Comparison of ENCODE assay signal across 9 cellular contexts in the genomic region with DNA sequence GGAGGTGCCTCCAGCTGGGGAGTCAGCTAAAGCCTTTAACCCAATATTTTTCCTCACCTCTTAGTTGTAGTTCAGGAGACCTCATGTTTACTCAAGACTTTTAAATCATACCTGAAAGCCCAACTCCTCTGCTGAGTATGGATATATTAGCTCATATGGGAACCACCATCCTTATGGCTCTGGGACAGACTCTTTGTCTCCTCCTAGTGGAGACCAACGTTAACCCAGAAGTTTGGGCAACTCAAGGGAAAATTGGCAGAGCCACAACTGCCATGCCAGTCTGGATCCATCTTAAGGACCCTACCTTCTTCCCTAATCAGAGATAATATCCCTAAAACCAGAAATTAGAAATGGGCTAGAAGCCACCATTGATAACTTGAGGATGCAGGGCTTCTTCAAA.
DNase-seq lines count a peak whose midpoint lies in the region; ATAC-seq, FAIRE-seq and TF ChIP-seq lines count a peak whose summit lies in the region.
"Had no signal": no experiment of that assay in that cellular context is flagged by ENCODE, and none has a peak within 500 bp of the region (broad histone marks: within the 10 kb centered on the region; RNA-seq: fewer than 3 reads in every experiment).

No MANE protein-coding gene starts in this region.

- H3K9me3 ChIP-seq in RWPE2 (ENCODE audit: severe bottlenecking) (no peaks in the 10 kb centered on the region), HepG2 (ENCODE audit: low read length) (peaks cover 19% of the 10 kb centered on the region)
- H3K9me3 ChIP-seq: psoas muscle had no signal

- TF ChIP-seq CTCF in RWPE2 (IDR thresholded peaks at IDR 0.05; ENCODE audit: poor library complexity, severe bottlenecking): peak; percentile 25
- peak; percentile 35; the same call in 1 of the 2 replicates for TF ChIP-seq CTCF in HepG2 (CRISPR knock-in tag; IDR thresholded peaks at IDR 0.05)

- DNase-seq in EL: peak; percentile 7
- no peak for DNase-seq in GM19239 (ENCODE audit: insufficient read length, low spot score)
- no peak for DNase-seq in RWPE2 (ENCODE audit: low spot score)
- peak; percentile 6 for DNase-seq in HepG2 (ENCODE audit: low spot score)
- no peak for DNase-seq in nucleus accumbens (lab: John Stamatoyannopoulos, UW)
- DNase-seq: psoas muscle had no signal

- H3K27ac ChIP-seq in RWPE2 (ENCODE audit: poor library complexity, severe bottlenecking): no peak overlapping the region
- no peak overlapping the region for H3K27ac ChIP-seq in HepG2 (ENCODE audit: extremely low read length, insufficient read depth, low read length)
- H3K27ac ChIP-seq: psoas muscle had no signal

- TF ChIP-seq RAD21 in HepG2 (CRISPR knock-in tag; IDR thresholded peaks at IDR 0.05): no peak

- no peak for ATAC-seq in RWPE2 (ENCODE audit: low read depth)
- peak; percentile 47; the same call in 2 of the 3 replicates for ATAC-seq in HepG2
- ATAC-seq in HG03045 (IDR thresholded peaks at IDR 0.05; ENCODE audit: unreplicated experiment): no peak
- ATAC-seq in GM19395 (IDR thresholded peaks at IDR 0.05; ENCODE audit: unreplicated experiment): no peak
- ATAC-seq: psoas muscle had no signal

- in situ Hi-C loops in HepG2 (cut with HindIII; ENCODE audit: extremely low pct_ligation_motif_present, low pct_unique_long_range_greater_than_20kb): no loop called here

- CTCF ChIA-PET in HepG2 (lab: Yijun Ruan, JAX; ENCODE audit: low intra/inter-chr PET ratio, low total read pairs): interaction anchor here (1.3 kb wide), 1 partner anchor 224 kb away, joined by 11 read pairs; no protein-coding TSS in a partner anchor

- no peaks in the 10 kb centered on the region for H4K20me1 ChIP-seq in HepG2 (ENCODE audit: insufficient read depth, low read length)

- no peak overlapping the region for H3K4me3 ChIP-seq in RWPE2 (ENCODE audit: severe bottlenecking)
- H3K4me3 ChIP-seq in HepG2 (replicated peaks in 1 of 3; ENCODE audit: insufficient read depth in 1 of 3, low read depth in 2 of 3, low read length in 3 of 3): no peak overlapping the region
- H3K4me3 ChIP-seq: psoas muscle had no signal

- 0% methylated on average over 1 of the region's 1 CpG for WGBS in HepG2 (ENCODE audit: low lambda C conversion rate)

- POLR2A ChIA-PET in HepG2 (lab: Yijun Ruan, JAX): no interaction called here

- H3K4me2 ChIP-seq in HepG2 (ENCODE audit: low read depth, low read length): no peak overlapping the region

- H3K36me3 ChIP-seq in RWPE2 (ENCODE audit: low read depth) (no peaks in the 10 kb centered on the region), HepG2 (replicated peaks in 1 of 2; ENCODE audit: control insufficient read depth in 1 of 2, insufficient read depth in 2 of 2, low read length in 2 of 2) (no peaks in the 10 kb centered on the region)

- no peaks in the 10 kb centered on the region for H3K27me3 ChIP-seq in RWPE2 (ENCODE audit: insufficient read depth, poor library complexity, severe bottlenecking)
- no peaks in the 10 kb centered on the region for H3K27me3 ChIP-seq in HepG2 (ENCODE audit: control insufficient read depth in 1 of 2, insufficient read depth in 2 of 2, low read length in 2 of 2)

- H2AFZ ChIP-seq in HepG2 (ENCODE audit: low read length): no peak overlapping the region

- FAIRE-seq in GM19239 (lab: Jason Lieb, UNC): peak; percentile 63
- no peak for FAIRE-seq in HepG2 (lab: Jason Lieb, UNC)
- FAIRE-seq: GM18507 had no signal

- no peak overlapping the region for H3K9ac ChIP-seq in HepG2 (ENCODE audit: insufficient read depth, low read depth, low read length)

- H3K4me1 ChIP-seq in RWPE2 (ENCODE audit: insufficient read depth, poor library complexity, severe bottlenecking) (no peaks in the 10 kb centered on the region), HepG2 (ENCODE audit: insufficient read depth, low read length) (no peaks in the 10 kb centered on the region)
- H3K4me1 ChIP-seq: psoas muscle had no signal

- H3K79me2 ChIP-seq in HepG2 (ENCODE audit: insufficient read depth, low read length): no peaks in the 10 kb centered on the region

- intact Hi-C loops in HepG2 (cut with micrococcal nuclease; ENCODE audit: unreplicated experiment): loop anchor here (1.0 kb wide), 1 partner anchor 225 kb away; no protein-coding TSS in a partner anchor

- TF ChIP-seq POLR2A in HepG2 (IDR thresholded peaks at IDR 0.05; ENCODE audit: insufficient read depth in 1 of 2, low read depth in 2 of 2, low read length in 2 of 2): no peak

- no TSS peak for BruUV-seq in HepG2 (replicated peaks; lab: Mats Ljungman, UMichigan)

- TF ChIP-seq EP300 in HepG2 (IDR thresholded peaks at IDR 0.05; ENCODE audit: low read depth in 2 of 2, low read length in 2 of 2): no peak
- no peak for TF ChIP-seq EP300 in HepG2 (CRISPR knock-in tag; IDR thresholded peaks at IDR 0.05; ENCODE audit: borderline replicate concordance)

TF ChIP-seq in HepG2, 621 proteins besides CTCF, POLR2A, EP300 and RAD21:
- TF ChIP-seq, protein P1, sequence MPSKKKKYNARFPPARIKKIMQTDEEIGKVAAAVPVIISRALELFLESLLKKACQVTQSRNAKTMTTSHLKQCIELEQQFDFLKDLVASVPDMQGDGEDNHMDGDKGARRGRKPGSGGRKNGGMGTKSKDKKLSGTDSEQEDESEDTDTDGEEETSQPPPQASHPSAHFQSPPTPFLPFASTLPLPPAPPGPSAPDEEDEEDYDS (CRISPR knock-in tag; IDR thresholded peaks at IDR 0.05): no peak
- TF ChIP-seq MAF1 (CRISPR knock-in tag; IDR thresholded peaks at IDR 0.05; ENCODE audit: borderline replicate concordance) (no peak), ZNF546 (CRISPR knock-in tag; conservative IDR thresholded peaks at IDR 0.05) (no peak), REL (CRISPR knock-in tag; conservative IDR thresholded peaks at IDR 0.05) (no peak), GZF1 (CRISPR knock-in tag; IDR thresholded peaks at IDR 0.05) (no peak), ELF3 (CRISPR knock-in tag; IDR thresholded peaks at IDR 0.05) (no peak), ZNF335 (CRISPR knock-in tag; IDR thresholded peaks at IDR 0.05) (no peak), SATB2 (CRISPR knock-in tag; IDR thresholded peaks at IDR 0.05) (no peak), KDM3A (CRISPR knock-in tag; IDR thresholded peaks at IDR 0.05; ENCODE audit: low read depth) (no peak), ZNF557 (CRISPR knock-in tag; IDR thresholded peaks at IDR 0.05) (no peak), ELF4 (CRISPR knock-in tag; IDR thresholded peaks at IDR 0.05; ENCODE audit: borderline replicate concordance) (no peak), ZNF576 (CRISPR knock-in tag; IDR thresholded peaks at IDR 0.05) (peak; percentile 77; the same call in 1 of the 2 replicates), SMC3 (IDR thresholded peaks at IDR 0.05; ENCODE audit: low read length) (peak; percentile 36; the same call in 1 of the 2 replicates), NFATC3 (CRISPR knock-in tag; IDR thresholded peaks at IDR 0.05) (no peak), ZNF256 (CRISPR knock-in tag; conservative IDR thresholded peaks at IDR 0.05) (no peak), GLI4 (CRISPR knock-in tag; IDR thresholded peaks at IDR 0.05; ENCODE audit: borderline replicate concordance) (no peak), STAG1 (CRISPR knock-in tag; IDR thresholded peaks at IDR 0.05) (peak; percentile 39), ZNF619 (CRISPR knock-in tag; IDR thresholded peaks at IDR 0.05) (no peak)
- TF ChIP-seq, protein P2, sequence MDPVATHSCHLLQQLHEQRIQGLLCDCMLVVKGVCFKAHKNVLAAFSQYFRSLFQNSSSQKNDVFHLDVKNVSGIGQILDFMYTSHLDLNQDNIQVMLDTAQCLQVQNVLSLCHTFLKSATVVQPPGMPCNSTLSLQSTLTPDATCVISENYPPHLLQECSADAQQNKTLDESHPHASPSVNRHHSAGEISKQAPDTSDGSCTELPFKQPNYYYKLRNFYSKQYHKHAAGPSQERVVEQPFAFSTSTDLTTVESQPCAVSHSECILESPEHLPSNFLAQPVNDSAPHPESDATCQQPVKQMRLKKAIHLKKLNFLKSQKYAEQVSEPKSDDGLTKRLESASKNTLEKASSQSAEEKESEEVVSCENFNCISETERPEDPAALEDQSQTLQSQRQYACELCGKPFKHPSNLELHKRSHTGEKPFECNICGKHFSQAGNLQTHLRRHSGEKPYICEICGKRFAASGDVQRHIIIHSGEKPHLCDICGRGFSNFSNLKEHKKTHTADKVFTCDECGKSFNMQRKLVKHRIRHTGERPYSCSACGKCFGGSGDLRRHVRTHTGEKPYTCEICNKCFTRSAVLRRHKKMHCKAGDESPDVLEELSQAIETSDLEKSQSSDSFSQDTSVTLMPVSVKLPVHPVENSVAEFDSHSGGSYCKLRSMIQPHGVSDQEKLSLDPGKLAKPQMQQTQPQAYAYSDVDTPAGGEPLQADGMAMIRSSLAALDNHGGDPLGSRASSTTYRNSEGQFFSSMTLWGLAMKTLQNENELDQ (CRISPR knock-in tag; IDR thresholded peaks at IDR 0.05; ENCODE audit: borderline replicate concordance): no peak
- TF ChIP-seq, protein P3, sequence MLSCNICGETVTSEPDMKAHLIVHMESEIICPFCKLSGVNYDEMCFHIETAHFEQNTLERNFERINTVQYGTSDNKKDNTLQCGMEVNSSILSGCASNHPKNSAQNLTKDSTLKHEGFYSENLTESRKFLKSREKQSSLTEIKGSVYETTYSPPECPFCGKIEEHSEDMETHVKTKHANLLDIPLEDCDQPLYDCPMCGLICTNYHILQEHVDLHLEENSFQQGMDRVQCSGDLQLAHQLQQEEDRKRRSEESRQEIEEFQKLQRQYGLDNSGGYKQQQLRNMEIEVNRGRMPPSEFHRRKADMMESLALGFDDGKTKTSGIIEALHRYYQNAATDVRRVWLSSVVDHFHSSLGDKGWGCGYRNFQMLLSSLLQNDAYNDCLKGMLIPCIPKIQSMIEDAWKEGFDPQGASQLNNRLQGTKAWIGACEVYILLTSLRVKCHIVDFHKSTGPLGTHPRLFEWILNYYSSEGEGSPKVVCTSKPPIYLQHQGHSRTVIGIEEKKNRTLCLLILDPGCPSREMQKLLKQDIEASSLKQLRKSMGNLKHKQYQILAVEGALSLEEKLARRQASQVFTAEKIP (CRISPR knock-in tag; IDR thresholded peaks at IDR 0.05; ENCODE audit: borderline replicate concordance): no peak

Comparison
In these comparisons a context has a peak if more than half of its experiments do, and no peak if none do; other contexts are left out.
1. DNase-seq: peak in EL (single experiment) and HepG2 (single experiment); none in GM19239 (single experiment), RWPE2 (single experiment) and nucleus accumbens (0 of 56).